In genomic region chr1:84090447-84091244, GRCh38 we compare ENCODE assay signal across 10 cellular contexts. TPM values are rescaled to one million over a fixed set of nuclear protein-coding genes. Genes with fewer than 3 reads are reported as not detected.
A peak's percentile ranks its signal among the peaks of the same experiment; 100 is the strongest.
DNase-seq lines count a peak whose midpoint lies in the region; ATAC-seq, FAIRE-seq and TF ChIP-seq lines count a peak whose summit lies in the region.
"Had no signal": no experiment of that assay in that cellular context is flagged by ENCODE, and none has a peak within 500 bp of the region (broad histone marks: within the 10 kb centered on the region; RNA-seq: fewer than 3 reads in every experiment).

No MANE protein-coding gene starts in this region.

- no peaks in the 10 kb centered on the region for H3K4me1 Mint-ChIP-seq in nephron progenitor cell

- no peaks in the 10 kb centered on the region for H3K27me3 Mint-ChIP-seq in nephron progenitor cell (ENCODE audit: low read depth, poor library complexity)

- H3K4me3 Mint-ChIP-seq in nephron progenitor cell: no peak overlapping the region
- H3K4me3 Mint-ChIP-seq: nephron had no signal

- H3K4me3 ChIP-seq in colonic mucosa: no peak overlapping the region

- H3K27ac ChIP-seq in colonic mucosa: no peak overlapping the region

- H3K36me3 Mint-ChIP-seq in nephron progenitor cell (ENCODE audit: low read depth): peaks cover 46% of the 10 kb centered on the region

- no peaks in the 10 kb centered on the region for H3K9me3 ChIP-seq in colonic mucosa

- H3K9me3 Mint-ChIP-seq in nephron progenitor cell: peaks cover 16% of the 10 kb centered on the region

- no peak overlapping the region for H3K9ac ChIP-seq in colonic mucosa (ENCODE audit: low read depth in 2 of 2, low read length in 2 of 2)

- DNase-seq in D721Med (ENCODE audit: insufficient read length, low spot score): no peak
- peak; percentile 20 for DNase-seq in colonic mucosa
- no peak for DNase-seq in A172 (ENCODE audit: low spot score)
- no peak for DNase-seq in COR-L47 (lab: John Stamatoyannopoulos, UW)
- no peak for DNase-seq in nephron progenitor cell
- no peak for DNase-seq in activated CD4-positive, alpha-beta T cell treated with anti-CD3 and anti-CD28 coated beads, Interleukin-2, amount 50 U/mL, for 48 hours
- DNase-seq: anterior cingulate cortex had no signal

- ATAC-seq in GM19372 (IDR thresholded peaks at IDR 0.05; ENCODE audit: low read depth, unreplicated experiment) (peak; percentile 77), HG03378 (IDR thresholded peaks at IDR 0.05; ENCODE audit: unreplicated experiment) (peak; percentile 61)

- no peak for TF ChIP-seq CTCF in D721Med (IDR thresholded peaks at IDR 0.05; ENCODE audit: insufficient read depth, missing control alignments)
- TF ChIP-seq CTCF in colonic mucosa (IDR thresholded peaks at IDR 0.05): no peak
- no peak for TF ChIP-seq CTCF in nephron progenitor cell (IDR thresholded peaks at IDR 0.05)

- intact Hi-C loops in colonic mucosa (cut with DNase I): no loop called here

- H3K27ac Mint-ChIP-seq in nephron progenitor cell: no peak overlapping the region
- H3K27ac Mint-ChIP-seq: nephron had no signal

- H3K27me3 ChIP-seq in colonic mucosa: no peaks in the 10 kb centered on the region

- H3K4me1 ChIP-seq in colonic mucosa: no peaks in the 10 kb centered on the region

- no peaks in the 10 kb centered on the region for H3K36me3 ChIP-seq in colonic mucosa

- FAIRE-seq in D721Med (lab: Jason Lieb, UNC): peak; percentile 32

RNA-seq across cellular contexts. Expression of gene PRKACB, which starts 53.4 kb away (rescaled TPM):
- 100 to 1,000 TPM in 1 of 2 donors, 10 to 100 TPM in 1; 85.2 to 149 TPM for total RNA-seq in colonic mucosa
- 12.5 and 14.6 TPM in 2 replicates for total RNA-seq in A172 (2014; rRNA removed; shearing (Covaris generic))
